In the genomic region with DNA sequence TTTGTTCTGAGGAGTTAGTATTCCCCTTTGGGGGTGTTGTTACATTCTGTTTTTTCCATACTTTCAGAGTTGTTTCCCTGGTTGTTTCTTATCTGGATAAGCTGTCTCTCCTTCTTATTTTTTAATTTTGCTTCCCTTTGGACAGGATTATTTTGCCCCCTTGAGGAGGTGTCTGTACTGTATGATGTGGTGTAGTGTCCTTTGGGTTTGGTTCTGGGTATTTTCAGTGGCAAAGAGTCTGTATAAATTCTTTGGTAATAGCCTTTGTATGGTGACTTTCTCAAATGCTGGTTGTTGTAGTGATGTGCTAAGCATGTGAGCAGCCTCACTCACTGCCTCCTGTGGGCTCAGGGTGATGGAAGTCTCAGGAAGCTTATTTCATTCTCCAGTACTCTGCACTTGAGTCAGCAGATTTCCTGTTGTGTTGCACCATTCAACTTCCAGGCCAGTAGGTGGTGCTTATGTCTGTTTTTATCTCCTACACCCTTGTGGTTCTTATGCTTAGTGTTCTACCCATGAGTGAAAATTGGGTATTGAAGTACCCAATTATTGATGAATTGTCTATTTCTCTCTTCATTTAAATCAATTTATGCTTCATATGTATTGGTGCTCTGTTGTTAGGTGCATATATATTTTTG, we compare ENCODE assay signal across 9 cellular contexts.
DNase-seq lines count a peak whose midpoint lies in the region; ATAC-seq and TF ChIP-seq lines count a peak whose summit lies in the region.
"Had no signal": no experiment of that assay in that cellular context is flagged by ENCODE, and none has a peak within 500 bp of the region (broad histone marks: within the 10 kb centered on the region; RNA-seq: fewer than 3 reads in every experiment).

No MANE protein-coding gene starts in this region.

- TF ChIP-seq POLR2A in esophagus squamous epithelium (IDR thresholded peaks at IDR 0.05) (no peak), upper lobe of left lung (IDR thresholded peaks at IDR 0.05) (no peak)

- peaks cover 0 to 3% (median 0%) of the 10 kb centered on the region in 7 donors for H3K9me3 Mint-ChIP-seq in CD14-positive monocyte

- no peak overlapping the region for H2AFZ ChIP-seq in PC-3 (ENCODE audit: low read length)

- intact Hi-C loops in CD14-positive monocyte (cut with micrococcal nuclease), result no loop called here
- intact Hi-C loops in PC-3 (cut with micrococcal nuclease), result no loop called here
- intact Hi-C loops in esophagus squamous epithelium (cut with DNase I), result no loop called here
- intact Hi-C loops in head of caudate nucleus (cut with DNase I), result no loop called here

- in situ Hi-C loops in GM13977 (cut with MboI; ENCODE audit: low pct_unique_long_range_greater_than_20kb, low sequenced_read_pairs, unreplicated experiment), result no loop called here

- H3K9me3 ChIP-seq in PC-3 (ENCODE audit: low read length) (peaks cover 9% of the 10 kb centered on the region; the same call in 1 of the 2 replicates), esophagus squamous epithelium (peaks cover 0 to 3% (median 0%) of the 10 kb centered on the region in 3 donors), upper lobe of left lung (peaks cover 0 to 5% (median 0%) of the 10 kb centered on the region in 4 donors)

- H3F3A ChIP-seq in PC-3 (ENCODE audit: low read length, unreplicated experiment), result no peaks in the 10 kb centered on the region

- no peaks in the 10 kb centered on the region for H3K9me2 ChIP-seq in PC-3 (replicated peaks; ENCODE audit: low read length)

- DNase-seq in CD14-positive monocyte (ENCODE audit: low spot score), result no peak
- DNase-seq in GM13977 (ENCODE audit: low spot score), result peak; percentile 43
- peak; percentile 35 for DNase-seq in PC-3
- DNase-seq in esophagus squamous epithelium (lab: John Stamatoyannopoulos, UW), result no peak
- no peak for DNase-seq in upper lobe of left lung
- no peak for DNase-seq in amniotic stem cell (lab: John Stamatoyannopoulos, UW)
- DNase-seq in head of caudate nucleus, result no peak
- DNase-seq: naive B cell had no signal

- BruUV-seq in PC-3 (replicated peaks; lab: Mats Ljungman, UMichigan), result no TSS peak

- CTCF ChIA-PET in PC-3 (lab: Charles Lee), result no interaction called here

- H3K4me1 Mint-ChIP-seq in CD14-positive monocyte, result no peaks in the 10 kb centered on the region
- H3K4me1 Mint-ChIP-seq: naive B cell had no signal

- no peak overlapping the region for H3K4me3 Mint-ChIP-seq in CD14-positive monocyte
- H3K4me3 Mint-ChIP-seq: naive B cell had no signal

- H3K27me3 ChIP-seq in PC-3 (ENCODE audit: low read length), result no peaks in the 10 kb centered on the region
- no peaks in the 10 kb centered on the region for H3K27me3 ChIP-seq in esophagus squamous epithelium
- no peaks in the 10 kb centered on the region for H3K27me3 ChIP-seq in upper lobe of left lung

- H4K20me1 ChIP-seq in PC-3 (ENCODE audit: low read length), result no peaks in the 10 kb centered on the region

- H3K4me1 ChIP-seq in PC-3 (ENCODE audit: insufficient read depth, low read length), result no peaks in the 10 kb centered on the region
- H3K4me1 ChIP-seq in esophagus squamous epithelium, result peaks cover 0 to 13% (median 4%) of the 10 kb centered on the region in 3 donors
- H3K4me1 ChIP-seq in upper lobe of left lung, result peaks cover 0 to 6% (median 2%) of the 10 kb centered on the region in 4 donors

- ATAC-seq in HG03045 (IDR thresholded peaks at IDR 0.05; ENCODE audit: unreplicated experiment) (peak; percentile 75), PC-3 (no peak), upper lobe of left lung (ENCODE audit: low FRiP score in 2 of 2) (peak; percentile 60 to 63)

- no peak overlapping the region for H3K4me2 ChIP-seq in PC-3 (ENCODE audit: low read length)

- POLR2A ChIA-PET in PC-3 (lab: Charles Lee; ENCODE audit: unreplicated experiment), result no interaction called here

- H3K36me3 ChIP-seq in PC-3 (ENCODE audit: low read depth, low read length) (no peaks in the 10 kb centered on the region), esophagus squamous epithelium (no peaks in the 10 kb centered on the region), upper lobe of left lung (no peaks in the 10 kb centered on the region)

- no peaks in the 10 kb centered on the region for H3K79me2 ChIP-seq in PC-3 (ENCODE audit: low read length)

- no peaks in the 10 kb centered on the region for H3K36me3 Mint-ChIP-seq in CD14-positive monocyte

- H3K27me3 Mint-ChIP-seq in CD14-positive monocyte (ENCODE audit: low read depth in 3 of 3), result peaks cover 1 to 3% (median 1%) of the 10 kb centered on the region in 3 donors

- H3K4me3 ChIP-seq in PC-3 (ENCODE audit: low read length) (no peak overlapping the region), esophagus squamous epithelium (no peak overlapping the region), upper lobe of left lung (no peak overlapping the region)

- no peak for TF ChIP-seq EP300 in upper lobe of left lung (IDR thresholded peaks at IDR 0.05)

- no peak overlapping the region for H3K9ac ChIP-seq in PC-3 (ENCODE audit: low read length)

- TF ChIP-seq CTCF in CD14-positive monocyte (IDR thresholded peaks at IDR 0.05), result peak; percentile 24
- peak; percentile 52 for TF ChIP-seq CTCF in GM13977 (IDR thresholded peaks at IDR 0.05; ENCODE audit: extremely low read depth, insufficient read depth, missing control alignments)
- peak; percentile 56 for TF ChIP-seq CTCF in PC-3 (conservative IDR thresholded peaks at IDR 0.05; ENCODE audit: low read depth, low read length)
- TF ChIP-seq CTCF in esophagus squamous epithelium (IDR thresholded peaks at IDR 0.05), result peak in 4 of 6 experiments; percentile 21 to 61 (median 34)
- peak in 3 of 6 experiments; percentile 43 to 49 (median 46) for TF ChIP-seq CTCF in upper lobe of left lung (IDR thresholded peaks at IDR 0.05)

- H3K27ac Mint-ChIP-seq in CD14-positive monocyte, result no peak overlapping the region
- H3K27ac Mint-ChIP-seq: naive B cell had no signal

- H3K27ac ChIP-seq in PC-3 (ENCODE audit: low read length), result no peak overlapping the region
- H3K27ac ChIP-seq in esophagus squamous epithelium, result no peak overlapping the region
- H3K27ac ChIP-seq in upper lobe of left lung, result no peak overlapping the region

Comparison
In these comparisons a context has a peak if more than half of its experiments do, and no peak if none do; other contexts are left out.
1. DNase-seq: peak in GM13977 (single experiment) and PC-3 (single experiment); none in CD14-positive monocyte (single experiment), esophagus squamous epithelium (single experiment), upper lobe of left lung (0 of 2), amniotic stem cell (single experiment) and head of caudate nucleus (0 of 42).